ENCODE assay signal across 10 cellular contexts in genomic region chr1:168092566-168093355, GRCh38. TPM values are rescaled to one million over a fixed set of nuclear protein-coding genes. Genes with fewer than 3 reads are reported as not detected.
DNase-seq lines count a peak whose midpoint lies in the region; ATAC-seq and TF ChIP-seq lines count a peak whose summit lies in the region.
"Had no signal": no experiment of that assay in that cellular context is flagged by ENCODE, and none has a peak within 500 bp of the region (broad histone marks: within the 10 kb centered on the region; RNA-seq: fewer than 3 reads in every experiment).

No MANE protein-coding gene starts in this region.

- TF ChIP-seq POLR2A in gastroesophageal sphincter (IDR thresholded peaks at IDR 0.05) = no peak

- 76 to 85% methylated on average over 4 to 8 of the region's 16 CpGs for WGBS in gastroesophageal sphincter (ENCODE audit: low coverage in 1 of 2), 2 donors

- DNase-seq in AG08395 (ENCODE audit: low spot score) (peak; percentile 24), HCEC 1CT (peak; percentile 41), WERI-Rb-1 (no peak), iris pigment epithelial cell (ENCODE audit: low read depth) (peak; percentile 30), 8988T (no peak)
- DNase-seq: activated CD4-positive, CD25-positive, alpha-beta regulatory T cell treated with anti-CD3 and anti-CD28 coated beads, Interleukin-2, amount 50 U/mL, for 72 hours; NCI-H2029 had no signal

- no peaks in the 10 kb centered on the region for H3K9me3 ChIP-seq in WERI-Rb-1 (ENCODE audit: severe bottlenecking)
- H3K9me3 ChIP-seq in gastroesophageal sphincter = no peaks in the 10 kb centered on the region

- H3K4me3 ChIP-seq in WERI-Rb-1 (ENCODE audit: low read depth, low read length) (no peak overlapping the region), gastroesophageal sphincter (no peak overlapping the region)

- H3K36me3 ChIP-seq in WERI-Rb-1 (no peaks in the 10 kb centered on the region), gastroesophageal sphincter (peaks cover 0 to 74% of the 10 kb centered on the region in 2 donors)

- peaks cover 0 to 16% (median 0%) of the 10 kb centered on the region in 3 donors for H3K4me1 ChIP-seq in gastroesophageal sphincter

- no peak for ATAC-seq in GM19023 (IDR thresholded peaks at IDR 0.05; ENCODE audit: unreplicated experiment)
- no peak for ATAC-seq in HG03432 (IDR thresholded peaks at IDR 0.05; ENCODE audit: unreplicated experiment)
- ATAC-seq in gastroesophageal sphincter = no peak

- no peak overlapping the region for H3K27ac ChIP-seq in WERI-Rb-1
- no peak overlapping the region for H3K27ac ChIP-seq in gastroesophageal sphincter

- H3K27me3 ChIP-seq in WERI-Rb-1 (ENCODE audit: insufficient read depth, low read depth, severe bottlenecking) (no peaks in the 10 kb centered on the region), gastroesophageal sphincter (no peaks in the 10 kb centered on the region)

- TF ChIP-seq EP300 in gastroesophageal sphincter (IDR thresholded peaks at IDR 0.05) = no peak

- TF ChIP-seq CTCF in WERI-Rb-1 (IDR thresholded peaks at IDR 0.05; ENCODE audit: low read depth, low read length) (peak; percentile 57), gastroesophageal sphincter (IDR thresholded peaks at IDR 0.05) (peak in 2 of 4 experiments; percentile 19 to 28)

RNA-seq across cellular contexts. Expression of gene GPR161, which starts 44.0 kb away (rescaled TPM):
- 10 to 100 TPM; 17.4 to 36.9 (median 20.1) TPM for total RNA-seq in gastroesophageal sphincter

Comparison
In these comparisons a context has a peak if more than half of its experiments do, and no peak if none do; other contexts are left out.
1. DNase-seq: peak in AG08395 (single experiment), HCEC 1CT (single experiment) and iris pigment epithelial cell (single experiment); none in WERI-Rb-1 (single experiment) and 8988T (single experiment).